In genomic region chr10:93596539-93596938, GRCh38 we compare ENCODE assay signal across 1 cellular context.
TF ChIP-seq lines count a peak whose summit lies in the region.

No MANE protein-coding gene starts in this region.

TF ChIP-seq in SK-N-SH, 30 proteins besides CTCF, POLR2A, EP300 and RAD21 (continued from another document):
- TF ChIP-seq MAX (IDR thresholded peaks at IDR 0.05; ENCODE audit: low read depth), result no peak
- no peak for TF ChIP-seq USF2 (IDR thresholded peaks at IDR 0.05; ENCODE audit: borderline replicate concordance, low read depth, low read length)
